13 cellular contexts compared by ENCODE assay signal in genomic region chr6:105799051-105799450, GRCh38.
DNase-seq lines count a peak whose midpoint lies in the region; ATAC-seq and TF ChIP-seq lines count a peak whose summit lies in the region.
"Had no signal": no experiment of that assay in that cellular context is flagged by ENCODE, and none has a peak within 500 bp of the region (broad histone marks: within the 10 kb centered on the region; RNA-seq: fewer than 3 reads in every experiment).

No MANE protein-coding gene starts in this region.

- intact Hi-C loops in sciatic nerve (cut with DNase I) = no loop called here
- intact Hi-C loops in activated CD4-positive, alpha-beta T cell treated with anti-CD3 and anti-CD28 coated beads for 36 hours (cut with DNase I, micrococcal nuclease) = loop anchor here in 1 of 2 experiments (10.0 kb wide), 1 partner anchor 286 kb away; the partner anchor contains the start of gene PRDM1

- TF ChIP-seq CTCF in AG10803 (conservative IDR thresholded peaks at IDR 0.05; ENCODE audit: low read length) = no peak

- POLR2A ChIA-PET in activated CD4-positive, alpha-beta T cell treated with anti-CD3 and anti-CD28 coated beads for 36 hours (lab: Charles Lee) = no interaction called here

- no peaks in the 10 kb centered on the region for H3K9me3 Mint-ChIP-seq in activated CD4-positive, alpha-beta T cell treated with anti-CD3 and anti-CD28 coated beads for 36 hours (ENCODE audit: low read depth)
- H3K9me3 Mint-ChIP-seq: activated CD4-positive, alpha-beta memory T cell treated with anti-CD3 and anti-CD28 coated beads for 36 hours; activated naive CD4-positive, alpha-beta T cell treated with anti-CD3 and anti-CD28 coated beads for 36 hours had no signal

- H3K4me3 ChIP-seq in AG10803 (ENCODE audit: low read length) = no peak overlapping the region

- H3K27ac Mint-ChIP-seq in activated CD4-positive, alpha-beta T cell treated with anti-CD3 and anti-CD28 coated beads for 36 hours = no peak overlapping the region
- H3K27ac Mint-ChIP-seq: activated CD4-positive, alpha-beta memory T cell treated with anti-CD3 and anti-CD28 coated beads for 36 hours; activated naive CD4-positive, alpha-beta T cell treated with anti-CD3 and anti-CD28 coated beads for 36 hours had no signal

- H3K36me3 Mint-ChIP-seq in activated CD4-positive, alpha-beta T cell treated with anti-CD3 and anti-CD28 coated beads for 36 hours (ENCODE audit: low read depth) = no peaks in the 10 kb centered on the region
- H3K36me3 Mint-ChIP-seq: activated CD4-positive, alpha-beta memory T cell treated with anti-CD3 and anti-CD28 coated beads for 36 hours had no signal

- peak; percentile 71 for ATAC-seq in sciatic nerve
- ATAC-seq in HG02973 (IDR thresholded peaks at IDR 0.05; ENCODE audit: unreplicated experiment) = no peak
- ATAC-seq in activated CD4-positive, alpha-beta T cell treated with anti-CD3 and anti-CD28 coated beads for 36 hours = no peak
- ATAC-seq: naive thymus-derived CD4-positive, alpha-beta T cell had no signal

- CTCF ChIA-PET in activated CD4-positive, alpha-beta T cell treated with anti-CD3 and anti-CD28 coated beads for 36 hours (lab: Charles Lee) = interaction anchor here (1.6 kb wide), 1 partner anchor 18 kb away, joined by 5 read pairs; no protein-coding TSS in a partner anchor

- DNase-seq in AG10803 (ENCODE audit: low read depth) = peak; percentile 45
- DNase-seq in Kasumi-1 (lab: John Stamatoyannopoulos, UW) = peak; percentile 18 to 23
- DNase-seq in fibroblast of peridontal ligament (ENCODE audit: extremely low read depth) = peak; percentile 76
- no peak for DNase-seq in sciatic nerve (ENCODE audit: low spot score)
- no peak for DNase-seq in NCI-H1417 treated with DMSO at 0.1 percent for 48 hours (lab: John Stamatoyannopoulos, UW)
- no peak for DNase-seq in stimulated activated CD4-positive, alpha-beta T cell treated with anti-CD3 and anti-CD28 coated beads, Interleukin-15, amount 100 ng/mL, for 24 hours
- no peak for DNase-seq in activated CD4-positive, alpha-beta T cell treated with anti-CD3 and anti-CD28 coated beads for 36 hours
- DNase-seq: activated CD4-positive, alpha-beta memory T cell treated with anti-CD3 and anti-CD28 coated beads for 36 hours; activated naive CD4-positive, alpha-beta T cell treated with anti-CD3 and anti-CD28 coated beads for 36 hours; islet precursor cell; naive thymus-derived CD4-positive, alpha-beta T cell; stimulated activated CD4-positive, alpha-beta T cell treated with anti-CD3 and anti-CD28 coated beads, Interleukin-12 subunit alpha, Interleukin-12 subunit beta, amount 100 ng/mL, for 4 hours had no signal

- H3K27me3 Mint-ChIP-seq in activated CD4-positive, alpha-beta T cell treated with anti-CD3 and anti-CD28 coated beads for 36 hours = peaks cover 2% of the 10 kb centered on the region

- no peak overlapping the region for H3K4me3 Mint-ChIP-seq in activated CD4-positive, alpha-beta T cell treated with anti-CD3 and anti-CD28 coated beads for 36 hours
- H3K4me3 Mint-ChIP-seq: activated CD4-positive, alpha-beta memory T cell treated with anti-CD3 and anti-CD28 coated beads for 36 hours; activated naive CD4-positive, alpha-beta T cell treated with anti-CD3 and anti-CD28 coated beads for 36 hours; naive thymus-derived CD4-positive, alpha-beta T cell had no signal

- H3K4me1 Mint-ChIP-seq in activated CD4-positive, alpha-beta T cell treated with anti-CD3 and anti-CD28 coated beads for 36 hours = peaks cover 20% of the 10 kb centered on the region

Comparison
In these comparisons a context has a peak if more than half of its experiments do, and no peak if none do; other contexts are left out.
1. DNase-seq: peak in AG10803 (single experiment), Kasumi-1 (2 of 2) and fibroblast of peridontal ligament (single experiment); none in sciatic nerve (single experiment), NCI-H1417 treated with DMSO at 0.1 percent for 48 hours (single experiment), stimulated activated CD4-positive, alpha-beta T cell treated with anti-CD3 and anti-CD28 coated beads, Interleukin-15, amount 100 ng/mL, for 24 hours (single experiment) and activated CD4-positive, alpha-beta T cell treated with anti-CD3 and anti-CD28 coated beads for 36 hours (single experiment).